Comparison of ENCODE assay signal across 15 cellular contexts in the genomic region with DNA sequence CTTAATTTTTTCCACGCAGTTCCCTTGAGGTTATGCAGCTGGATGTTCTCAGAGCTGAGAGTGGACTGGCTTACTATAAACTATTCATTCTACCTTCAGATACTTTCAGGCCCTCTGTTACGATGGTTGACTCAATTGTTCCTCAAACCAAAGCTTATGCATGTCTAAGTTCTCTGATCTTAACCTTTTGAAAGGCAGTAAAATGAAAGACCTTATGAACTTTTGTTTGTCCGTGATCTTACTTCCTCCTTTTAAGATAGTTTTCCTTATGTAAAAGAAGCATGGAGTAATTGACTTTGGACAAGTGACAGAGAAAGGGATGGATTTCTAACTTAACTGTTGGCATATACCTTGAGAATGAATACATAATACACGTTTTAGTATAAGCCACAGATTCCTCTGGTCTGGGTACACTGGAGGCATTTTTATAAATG.
DNase-seq lines count a peak whose midpoint lies in the region; ATAC-seq and TF ChIP-seq lines count a peak whose summit lies in the region.
"Had no signal": no experiment of that assay in that cellular context is flagged by ENCODE, and none has a peak within 500 bp of the region (broad histone marks: within the 10 kb centered on the region; RNA-seq: fewer than 3 reads in every experiment).

No MANE protein-coding gene starts in this region.

- H3K27me3 Mint-ChIP-seq in stimulated activated naive B cell treated with anti-CD40 and anti-IgM and Interleukin-4, amounts not matched to agents 10 μg/mL and 1 μg/mL and 100 μg/mL, for 72 hours = no peaks in the 10 kb centered on the region

- peak; percentile 90 for DNase-seq in LNCaP clone FGC (ENCODE audit: low read depth)
- DNase-seq in stimulated activated naive B cell treated with anti-CD40 and anti-IgM and Interleukin-4, amounts not matched to agents 10 μg/mL and 1 μg/mL and 100 μg/mL, for 72 hours = no peak
- DNase-seq in A172 (ENCODE audit: low spot score) = no peak
- no peak for DNase-seq in right lobe of liver
- no peak for DNase-seq in SHP77 (lab: John Stamatoyannopoulos, UW)
- DNase-seq in T-helper 2 cell = no peak
- DNase-seq: activated CD4-positive, alpha-beta T cell treated with anti-CD3 and anti-CD28 coated beads for 48 hours; DND-41; immature natural killer cell; NCI-H187 treated with DMSO at 0.1 percent for 48 hours; NCI-H524 treated with DMSO at 0.1 percent for 48 hours had no signal

- H3K4me3 Mint-ChIP-seq in stimulated activated naive B cell treated with anti-CD40 and anti-IgM and Interleukin-4, amounts not matched to agents 10 μg/mL and 1 μg/mL and 100 μg/mL, for 72 hours = peak overlapping the region in 1 of 2 donors; percentile 39
- H3K4me3 Mint-ChIP-seq: immature natural killer cell had no signal

- H3K36me3 ChIP-seq in ectodermal cell (ENCODE audit: control insufficient read depth, insufficient read depth, low read length) = no peaks in the 10 kb centered on the region
- H3K36me3 ChIP-seq in muscle layer of colon (ENCODE audit: insufficient read depth, low read length) = no peaks in the 10 kb centered on the region
- no peaks in the 10 kb centered on the region for H3K36me3 ChIP-seq in right lobe of liver
- H3K36me3 ChIP-seq: BLaER1 had no signal

- 81 to 87% methylated on average over 4 of the region's 4 CpGs for WGBS in ectodermal cell, 2 experiments
- 51% methylated on average over 4 of the region's 4 CpGs for WGBS in right lobe of liver (ENCODE audit: insufficient coverage, low coverage, low lambda C conversion rate, missing lambda C conversion rate)

- H3K9me3 ChIP-seq in ectodermal cell (ENCODE audit: control insufficient read depth, low read length) (no peaks in the 10 kb centered on the region), muscle layer of colon (ENCODE audit: low read length) (no peaks in the 10 kb centered on the region), right lobe of liver (no peaks in the 10 kb centered on the region)
- H3K9me3 ChIP-seq: BLaER1 had no signal

- H3K36me3 Mint-ChIP-seq in stimulated activated naive B cell treated with anti-CD40 and anti-IgM and Interleukin-4, amounts not matched to agents 10 μg/mL and 1 μg/mL and 100 μg/mL, for 72 hours = no peaks in the 10 kb centered on the region
- H3K36me3 Mint-ChIP-seq: immature natural killer cell had no signal

- TF ChIP-seq POLR2A in right lobe of liver (IDR thresholded peaks at IDR 0.05) = no peak

- H3K4me1 ChIP-seq in ectodermal cell (ENCODE audit: control insufficient read depth, insufficient read depth, low read length) = peaks cover 7% of the 10 kb centered on the region
- H3K4me1 ChIP-seq in muscle layer of colon (ENCODE audit: insufficient read depth, low read length) = peaks cover 69% of the 10 kb centered on the region
- no peaks in the 10 kb centered on the region for H3K4me1 ChIP-seq in right lobe of liver
- H3K4me1 ChIP-seq: BLaER1 had no signal

- peak overlapping the region; percentile 46 for H3K27ac ChIP-seq in ectodermal cell (ENCODE audit: insufficient read depth, low read depth, low read length, poor library complexity, severe bottlenecking)
- peak overlapping the region; percentile 77 for H3K27ac ChIP-seq in muscle layer of colon (ENCODE audit: low read depth, low read length)
- H3K27ac ChIP-seq in right lobe of liver = no peak overlapping the region
- H3K27ac ChIP-seq: BLaER1 had no signal

- intact Hi-C loops in right lobe of liver (cut with DNase I) = no loop called here

- H3K4me3 ChIP-seq in LNCaP clone FGC (ENCODE audit: low read depth, low read length) (0 out of 2 replicates have a peak overlapping the region, but pooled peaks have one; percentile 2), ectodermal cell (ENCODE audit: insufficient read depth, low read depth, low read length) (no peak overlapping the region), muscle layer of colon (ENCODE audit: low read depth in 1 of 2, low read length in 2 of 2) (peak overlapping the region in 1 of 2 donors; percentile 14), right lobe of liver (no peak overlapping the region)
- H3K4me3 ChIP-seq: BLaER1, skin epidermis had no signal

- H3K4me1 Mint-ChIP-seq in stimulated activated naive B cell treated with anti-CD40 and anti-IgM and Interleukin-4, amounts not matched to agents 10 μg/mL and 1 μg/mL and 100 μg/mL, for 72 hours = peaks cover 17 to 33% of the 10 kb centered on the region in 2 donors
- H3K4me1 Mint-ChIP-seq: immature natural killer cell had no signal

- H3K27me3 ChIP-seq in ectodermal cell (ENCODE audit: control insufficient read depth, insufficient read depth, low read length, poor library complexity, severe bottlenecking) (no peaks in the 10 kb centered on the region), muscle layer of colon (ENCODE audit: control insufficient read depth in 1 of 2, insufficient read depth in 2 of 2, low read length in 2 of 2) (no peaks in the 10 kb centered on the region), right lobe of liver (no peaks in the 10 kb centered on the region)
- H3K27me3 ChIP-seq: BLaER1 had no signal

- ATAC-seq in stimulated activated naive B cell treated with anti-CD40 and anti-IgM and Interleukin-4, amounts not matched to agents 10 μg/mL and 1 μg/mL and 100 μg/mL, for 72 hours (replicated peaks) = peak; percentile 74 to 75
- no peak for ATAC-seq in right lobe of liver

- peak overlapping the region; percentile 14 for H3K27ac Mint-ChIP-seq in stimulated activated naive B cell treated with anti-CD40 and anti-IgM and Interleukin-4, amounts not matched to agents 10 μg/mL and 1 μg/mL and 100 μg/mL, for 72 hours
- H3K27ac Mint-ChIP-seq: immature natural killer cell had no signal

- no peak for TF ChIP-seq CTCF in LNCaP clone FGC (IDR thresholded peaks at IDR 0.05; ENCODE audit: control insufficient read depth, extremely low read depth, insufficient read depth)
- no peak for TF ChIP-seq CTCF in right lobe of liver (IDR thresholded peaks at IDR 0.05)

- peaks cover 0 to 3% of the 10 kb centered on the region in 2 donors for H3K9me3 Mint-ChIP-seq in stimulated activated naive B cell treated with anti-CD40 and anti-IgM and Interleukin-4, amounts not matched to agents 10 μg/mL and 1 μg/mL and 100 μg/mL, for 72 hours

- peak overlapping the region; percentile 24 for H3K9ac ChIP-seq in muscle layer of colon (ENCODE audit: low read length)
- H3K9ac ChIP-seq: BLaER1 had no signal

Comparison
In these comparisons a context has a peak if more than half of its experiments do, and no peak if none do; other contexts are left out.
1. H3K27ac ChIP-seq: peak in ectodermal cell (single experiment) and muscle layer of colon (single experiment); none in right lobe of liver (0 of 3).
2. ATAC-seq: peak in stimulated activated naive B cell treated with anti-CD40 and anti-IgM and Interleukin-4, amounts not matched to agents 10 μg/mL and 1 μg/mL and 100 μg/mL, for 72 hours (2 of 2); none in right lobe of liver (0 of 4).